ENCODE assay signal across 24 cellular contexts in genomic region chr2:23467618-23468017, GRCh38.
DNase-seq lines count a peak whose midpoint lies in the region; ATAC-seq and TF ChIP-seq lines count a peak whose summit lies in the region.
"Had no signal": no experiment of that assay in that cellular context is flagged by ENCODE, and none has a peak within 500 bp of the region (broad histone marks: within the 10 kb centered on the region; RNA-seq: fewer than 3 reads in every experiment).

No MANE protein-coding gene starts in this region.

- no peak overlapping the region for H2BK120ac ChIP-seq in IMR-90 (ENCODE audit: low read depth, low read length)

- TF ChIP-seq RAD21 in IMR-90 (IDR thresholded peaks at IDR 0.05; ENCODE audit: low read length), result no peak

- no peak overlapping the region for H3K4ac ChIP-seq in IMR-90 (ENCODE audit: low read depth, low read length)

- H3K9ac ChIP-seq in IMR-90 (ENCODE audit: low read depth, low read length), result no peak overlapping the region
- H3K9ac ChIP-seq: BLaER1 had no signal

- no peaks in the 10 kb centered on the region for H3K9me3 ChIP-seq in IMR-90 (ENCODE audit: control insufficient read depth, insufficient read depth, low read length)
- no peaks in the 10 kb centered on the region for H3K9me3 ChIP-seq in spleen
- H3K9me3 ChIP-seq: A549, BE2C, BLaER1 had no signal

- ATAC-seq in IMR-90 (ENCODE audit: low read depth) (no peak), sciatic nerve (no peak)
- ATAC-seq: GM12878 had no signal

- H3K4me1 ChIP-seq in IMR-90 (ENCODE audit: control insufficient read depth, insufficient read depth, low read length) (peaks cover 15% of the 10 kb centered on the region; the same call in 1 of the 2 replicates), spleen (no peaks in the 10 kb centered on the region)
- H3K4me1 ChIP-seq: A549, BE2C, BLaER1 had no signal

- H3K14ac ChIP-seq in IMR-90 (replicated peaks; ENCODE audit: low read depth, low read length), result no peak overlapping the region

- no peak overlapping the region for H3K23ac ChIP-seq in IMR-90 (ENCODE audit: low read depth, low read length)

- H3K27ac ChIP-seq in IMR-90 (ENCODE audit: insufficient read depth, low read length) (no peak overlapping the region), coronary artery (no peak overlapping the region), spleen (no peak overlapping the region)
- H3K27ac ChIP-seq: 22Rv1, A549, BLaER1 had no signal

- DNase-seq in IMR-90, result no peak
- peak; percentile 36 for DNase-seq in coronary artery (ENCODE audit: low spot score)
- DNase-seq in sciatic nerve (ENCODE audit: low spot score), result peak; percentile 32
- DNase-seq in spleen, result peak; percentile 48
- no peak for DNase-seq in NCI-H774 (lab: John Stamatoyannopoulos, UW)
- DNase-seq in AML-193 (lab: John Stamatoyannopoulos, UW), result no peak
- no peak for DNase-seq in NCI-H526 (lab: John Stamatoyannopoulos, UW)
- DNase-seq: BE2C; C1 segment of cervical spinal cord; CD4-positive, alpha-beta memory T cell; CD4-positive, CD25-positive, alpha-beta regulatory T cell; CD8-positive, alpha-beta memory T cell; COR-L47; DMS 273 treated with DMSO at 0.1 percent for 48 hours; DMS153; DMS53; DMS79; DND-41; EL; GDM1 had no signal

- no peak overlapping the region for H2BK20ac ChIP-seq in IMR-90 (ENCODE audit: low read depth, low read length)

- H4K20me1 ChIP-seq in IMR-90 (ENCODE audit: insufficient read depth, low read length), result peaks cover 5% of the 10 kb centered on the region; the same call in 1 of the 2 replicates
- H4K20me1 ChIP-seq: BLaER1 had no signal

- 98% methylated on average over 4 of the region's 10 CpGs; no CpG with 5 or more reads in 1 of the 2 experiments for WGBS in IMR-90 (ENCODE audit: extremely low coverage in 2 of 2, insufficient read length in 1 of 2), 2 experiments
- WGBS in spleen, 5 donors, result 90 to 96% (median 91%) methylated on average over 8 to 10 of the region's 10 CpGs

- peaks cover 3% of the 10 kb centered on the region; the same call in 1 of the 2 replicates for H3K9me1 ChIP-seq in IMR-90 (ENCODE audit: insufficient read depth, low read length)

- CTCF ChIA-PET in IMR-90 (lab: Yijun Ruan, JAX), result no interaction called here

- in situ Hi-C loops in IMR-90 (cut with MboI; ENCODE audit: low sequenced_read_pairs), result loop anchor here (10.0 kb wide), 1 partner anchor 273 kb away; no protein-coding TSS in a partner anchor

- no peak overlapping the region for H4K5ac ChIP-seq in IMR-90 (ENCODE audit: low read depth, low read length)

- no peak overlapping the region for H3K56ac ChIP-seq in IMR-90 (ENCODE audit: extremely low read depth, insufficient read depth, low read length)

- no peak overlapping the region for H4K91ac ChIP-seq in IMR-90 (ENCODE audit: insufficient read depth, low read depth, low read length)

- no peak overlapping the region for H2BK15ac ChIP-seq in IMR-90 (ENCODE audit: low read depth, low read length)

- TF ChIP-seq POLR2A in IMR-90 (IDR thresholded peaks at IDR 0.05; ENCODE audit: low read depth, low read length), result no peak
- no peak for TF ChIP-seq POLR2A in spleen (IDR thresholded peaks at IDR 0.05)

- no peak overlapping the region for H2AK9ac ChIP-seq in IMR-90 (replicated peaks; ENCODE audit: low read depth, low read length, poor library complexity)

- intact Hi-C loops in IMR-90 (cut with micrococcal nuclease) (no loop called here), sciatic nerve (cut with DNase I) (no loop called here), spleen (cut with DNase I; ENCODE audit: low total_unique reads) (no loop called here)

- 0 out of 2 replicates have a peak overlapping the region, but pooled peaks have one; percentile 1 for H2AK5ac ChIP-seq in IMR-90 (ENCODE audit: low read depth, low read length)

- dilution Hi-C loops in IMR-90 (cut with HindIII; ENCODE audit: low sequenced_read_pairs, unreplicated experiment), result no loop called here

- H2BK5ac ChIP-seq in IMR-90 (ENCODE audit: low read depth, low read length, poor library complexity, severe bottlenecking), result no peak overlapping the region

- BruUV-seq in IMR-90 (replicated peaks; lab: Mats Ljungman, UMichigan), result no TSS peak

- H2AFZ ChIP-seq in IMR-90 (replicated peaks; ENCODE audit: low read length, poor library complexity), result no peak overlapping the region

- TF ChIP-seq CTCF in IMR-90 (conservative IDR thresholded peaks at IDR 0.05; ENCODE audit: low read depth, low read length) (no peak), coronary artery (IDR thresholded peaks at IDR 0.05) (no peak), spleen (IDR thresholded peaks at IDR 0.05 in 8 of 11, conservative IDR thresholded peaks at IDR 0.05 in 3 of 11) (no peak)

- H3K79me1 ChIP-seq in IMR-90 (ENCODE audit: low read depth in 1 of 2, low read length in 2 of 2), result peaks cover 0 to 3% of the 10 kb centered on the region in 2 experiments; a peak in 1 of 4 replicates

- H3K4me3 ChIP-seq in IMR-90 (ENCODE audit: insufficient read depth, low read depth, low read length) (no peak overlapping the region), coronary artery (no peak overlapping the region), spleen (no peak overlapping the region)
- H3K4me3 ChIP-seq: A549, BLaER1, GM12878 had no signal

- POLR2A ChIA-PET in IMR-90 (lab: Charles Lee; ENCODE audit: unreplicated experiment), result no interaction called here

- no peaks in the 10 kb centered on the region for H3K36me3 ChIP-seq in IMR-90 (ENCODE audit: control insufficient read depth, insufficient read depth, low read length)
- no peaks in the 10 kb centered on the region for H3K36me3 ChIP-seq in spleen
- H3K36me3 ChIP-seq: BE2C, BLaER1 had no signal

- H3K18ac ChIP-seq in IMR-90 (ENCODE audit: low read depth, low read length), result no peak overlapping the region

- H3K27me3 ChIP-seq in IMR-90 (ENCODE audit: control insufficient read depth, insufficient read depth, low read length) (no peaks in the 10 kb centered on the region), spleen (replicated peaks in 1 of 7) (peaks cover 0 to 25% (median 0%) of the 10 kb centered on the region in 7 donors)
- H3K27me3 ChIP-seq: BE2C, BLaER1 had no signal

- H4K8ac ChIP-seq in IMR-90 (ENCODE audit: low read depth in 2 of 2, low read length in 2 of 2), result no peak overlapping the region

- H3K4me2 ChIP-seq in IMR-90 (ENCODE audit: low read depth, low read length), result no peak overlapping the region
- H3K4me2 ChIP-seq: A549, BLaER1 had no signal

TF ChIP-seq in IMR-90, 13 proteins besides CTCF, POLR2A, EP300 and RAD21:
- TF ChIP-seq CHD1 (IDR thresholded peaks at IDR 0.05; ENCODE audit: low read depth, low read length) (no peak), MAZ (IDR thresholded peaks at IDR 0.05; ENCODE audit: borderline replicate concordance, low read depth, low read length) (no peak), MAFK (IDR thresholded peaks at IDR 0.05; ENCODE audit: low read depth, low read length) (no peak), NFE2L2 (IDR thresholded peaks at IDR 0.05; ENCODE audit: low read depth, low read length) (no peak), MXI1 (IDR thresholded peaks at IDR 0.05; ENCODE audit: borderline replicate concordance, low read depth, low read length) (no peak), RFX5 (IDR thresholded peaks at IDR 0.05; ENCODE audit: low read depth, low read length) (no peak), FOS (IDR thresholded peaks at IDR 0.05; ENCODE audit: low read depth, low read length) (no peak), BHLHE40 (IDR thresholded peaks at IDR 0.05; ENCODE audit: low read depth, low read length) (no peak), SMC3 (IDR thresholded peaks at IDR 0.05; ENCODE audit: low read depth, low read length) (no peak), CEBPB (IDR thresholded peaks at IDR 0.05; ENCODE audit: low read depth, low read length) (no peak), RCOR1 (IDR thresholded peaks at IDR 0.05; ENCODE audit: insufficient replicate concordance, low read length) (no peak)
- TF ChIP-seq, protein P1, sequence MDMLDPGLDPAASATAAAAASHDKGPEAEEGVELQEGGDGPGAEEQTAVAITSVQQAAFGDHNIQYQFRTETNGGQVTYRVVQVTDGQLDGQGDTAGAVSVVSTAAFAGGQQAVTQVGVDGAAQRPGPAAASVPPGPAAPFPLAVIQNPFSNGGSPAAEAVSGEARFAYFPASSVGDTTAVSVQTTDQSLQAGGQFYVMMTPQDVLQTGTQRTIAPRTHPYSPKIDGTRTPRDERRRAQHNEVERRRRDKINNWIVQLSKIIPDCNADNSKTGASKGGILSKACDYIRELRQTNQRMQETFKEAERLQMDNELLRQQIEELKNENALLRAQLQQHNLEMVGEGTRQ (IDR thresholded peaks at IDR 0.05; ENCODE audit: low read depth, low read length), result no peak
- TF ChIP-seq, protein P2, sequence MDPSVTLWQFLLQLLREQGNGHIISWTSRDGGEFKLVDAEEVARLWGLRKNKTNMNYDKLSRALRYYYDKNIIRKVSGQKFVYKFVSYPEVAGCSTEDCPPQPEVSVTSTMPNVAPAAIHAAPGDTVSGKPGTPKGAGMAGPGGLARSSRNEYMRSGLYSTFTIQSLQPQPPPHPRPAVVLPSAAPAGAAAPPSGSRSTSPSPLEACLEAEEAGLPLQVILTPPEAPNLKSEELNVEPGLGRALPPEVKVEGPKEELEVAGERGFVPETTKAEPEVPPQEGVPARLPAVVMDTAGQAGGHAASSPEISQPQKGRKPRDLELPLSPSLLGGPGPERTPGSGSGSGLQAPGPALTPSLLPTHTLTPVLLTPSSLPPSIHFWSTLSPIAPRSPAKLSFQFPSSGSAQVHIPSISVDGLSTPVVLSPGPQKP (IDR thresholded peaks at IDR 0.05; ENCODE audit: borderline replicate concordance, low read depth, low read length), result no peak

Comparison
In these comparisons a context has a peak if more than half of its experiments do, and no peak if none do; other contexts are left out.
1. DNase-seq: peak in coronary artery (single experiment), sciatic nerve (single experiment) and spleen (single experiment); none in IMR-90 (single experiment), NCI-H774 (single experiment), AML-193 (0 of 2) and NCI-H526 (0 of 2).